In genomic region chr19:1825909-1826556, GRCh38 we compare ENCODE assay signal across 8 cellular contexts. TPM values are rescaled to one million over a fixed set of nuclear protein-coding genes. Genes with fewer than 3 reads are reported as not detected.
A peak's percentile ranks its signal among the peaks of the same experiment; 100 is the strongest.
DNase-seq lines count a peak whose midpoint lies in the region; ATAC-seq and TF ChIP-seq lines count a peak whose summit lies in the region.

No MANE protein-coding gene starts in this region.

- 44 to 45% methylated on average over 15 of the region's 15 CpGs for WGBS in ectodermal cell, 2 experiments

- H3K4me3 ChIP-seq in ectodermal cell (ENCODE audit: insufficient read depth, low read depth, low read length): no peak overlapping the region
- no peak overlapping the region for H3K4me3 ChIP-seq in lower lobe of right lung

- CTCF ChIA-PET in activated CD4-positive, alpha-beta memory T cell treated with anti-CD3 and anti-CD28 coated beads, Interleukin-2, amount 10 ng/mL, durations not matched to agents 7 days and 5 days (lab: Charles Lee): interaction anchor here (0.6 to 2.0 kb wide), 25 partner anchors 8 to 280 kb away, joined by 3 to 20 read pairs (median 5); no protein-coding TSS in a partner anchor

- H3K36me3 Mint-ChIP-seq in activated CD4-positive, alpha-beta memory T cell treated with anti-CD3 and anti-CD28 coated beads, Interleukin-2, amount 10 ng/mL, durations not matched to agents 7 days and 5 days (ENCODE audit: low read depth): peaks cover 22% of the 10 kb centered on the region

- H3K9me3 ChIP-seq in ectodermal cell (ENCODE audit: control insufficient read depth, low read length) (no peaks in the 10 kb centered on the region), lower lobe of right lung (no peaks in the 10 kb centered on the region)

- intact Hi-C loops in lower lobe of right lung (cut with DNase I): no loop called here

- H3K27me3 ChIP-seq in ectodermal cell (ENCODE audit: control insufficient read depth, insufficient read depth, low read length, poor library complexity, severe bottlenecking) (no peaks in the 10 kb centered on the region), lower lobe of right lung (ENCODE audit: low read depth) (no peaks in the 10 kb centered on the region)

- DNase-seq in SIG-M5 treated with dmso at 0.1 percent for 504 hours (lab: John Stamatoyannopoulos, UW; ENCODE audit: unreplicated experiment): peak; percentile 15
- no peak for DNase-seq in SIG-M5 (lab: John Stamatoyannopoulos, UW)
- peak; percentile 84 for DNase-seq in NCI-H2196 (lab: John Stamatoyannopoulos, UW; ENCODE audit: unreplicated experiment)
- peak; percentile 78 for DNase-seq in activated CD4-positive, alpha-beta memory T cell treated with anti-CD3 and anti-CD28 coated beads, Interleukin-2, amount 10 ng/mL, durations not matched to agents 7 days and 5 days
- DNase-seq in lower lobe of right lung: peak; percentile 81
- DNase-seq in stimulated activated CD8-positive, alpha-beta memory T cell treated with anti-CD3 and anti-CD28 coated beads, Interleukin-12 subunit alpha, Interleukin-12 subunit beta, amount 100 ng/mL, for 24 hours (ENCODE audit: extremely low read depth): peak; percentile 28

- H3K27me3 Mint-ChIP-seq in activated CD4-positive, alpha-beta memory T cell treated with anti-CD3 and anti-CD28 coated beads, Interleukin-2, amount 10 ng/mL, durations not matched to agents 7 days and 5 days: no peaks in the 10 kb centered on the region

- H3K27ac ChIP-seq in ectodermal cell (ENCODE audit: insufficient read depth, low read depth, low read length, poor library complexity, severe bottlenecking): peak overlapping the region; percentile 48
- no peak overlapping the region for H3K27ac ChIP-seq in lower lobe of right lung

- ATAC-seq in lower lobe of right lung (peak; percentile 82), HG03280 (IDR thresholded peaks at IDR 0.05; ENCODE audit: unreplicated experiment) (no peak)

- no peaks in the 10 kb centered on the region for H3K9me3 Mint-ChIP-seq in activated CD4-positive, alpha-beta memory T cell treated with anti-CD3 and anti-CD28 coated beads, Interleukin-2, amount 10 ng/mL, durations not matched to agents 7 days and 5 days

- no peak overlapping the region for H3K27ac Mint-ChIP-seq in activated CD4-positive, alpha-beta memory T cell treated with anti-CD3 and anti-CD28 coated beads, Interleukin-2, amount 10 ng/mL, durations not matched to agents 7 days and 5 days

- H3K36me3 ChIP-seq in ectodermal cell (ENCODE audit: control insufficient read depth, insufficient read depth, low read length) (peaks cover 8% of the 10 kb centered on the region), lower lobe of right lung (peaks cover 86% of the 10 kb centered on the region)

- H3K4me1 Mint-ChIP-seq in activated CD4-positive, alpha-beta memory T cell treated with anti-CD3 and anti-CD28 coated beads, Interleukin-2, amount 10 ng/mL, durations not matched to agents 7 days and 5 days: peaks cover 3% of the 10 kb centered on the region

- peaks cover 14% of the 10 kb centered on the region for H3K4me1 ChIP-seq in ectodermal cell (ENCODE audit: control insufficient read depth, insufficient read depth, low read length)
- no peaks in the 10 kb centered on the region for H3K4me1 ChIP-seq in lower lobe of right lung

- POLR2A ChIA-PET in activated CD4-positive, alpha-beta memory T cell treated with anti-CD3 and anti-CD28 coated beads, Interleukin-2, amount 10 ng/mL, durations not matched to agents 7 days and 5 days (lab: Charles Lee): interaction anchor here (0.8 to 1.8 kb wide), 4 partner anchors 11 to 153 kb away, joined by 3 to 4 read pairs (median 4); no protein-coding TSS in a partner anchor

- H3K4me3 Mint-ChIP-seq in activated CD4-positive, alpha-beta memory T cell treated with anti-CD3 and anti-CD28 coated beads, Interleukin-2, amount 10 ng/mL, durations not matched to agents 7 days and 5 days: no peak overlapping the region

- TF ChIP-seq CTCF in lower lobe of right lung (IDR thresholded peaks at IDR 0.05): peak; percentile 85

RNA-seq across cellular contexts. Expression of gene ATP8B3, which starts 14.0 kb away (rescaled TPM):
- total RNA-seq in activated CD4-positive, alpha-beta memory T cell treated with anti-CD3 and anti-CD28 coated beads, Interleukin-2, amount 10 ng/mL, durations not matched to agents 7 days and 5 days: 10 to 100 TPM; 22.5 to 23.3 TPM
- polyA plus RNA-seq in ectodermal cell (2013, experiment 1 of 4): 0.94 TPM
- 0.82 TPM for polyA plus RNA-seq in ectodermal cell (2013, experiment 2 of 4)
- polyA plus RNA-seq in ectodermal cell (2013, experiment 3 of 4): 1.4 TPM
- polyA plus RNA-seq in ectodermal cell (2013, experiment 4 of 4): 1.2 TPM
- total RNA-seq in lower lobe of right lung: 2.1 TPM

RNA-seq across cellular contexts. Expression of gene REXO1, which starts 22.2 kb away (rescaled TPM):
- total RNA-seq in activated CD4-positive, alpha-beta memory T cell treated with anti-CD3 and anti-CD28 coated beads, Interleukin-2, amount 10 ng/mL, durations not matched to agents 7 days and 5 days: 10 to 100 TPM; 46.5 to 47.5 TPM
- polyA plus RNA-seq in ectodermal cell (2013, experiment 1 of 4): 34.6 TPM
- polyA plus RNA-seq in ectodermal cell (2013, experiment 2 of 4): 34.7 TPM
- 21.9 TPM for polyA plus RNA-seq in ectodermal cell (2013, experiment 3 of 4)
- 24.1 TPM for polyA plus RNA-seq in ectodermal cell (2013, experiment 4 of 4)
- total RNA-seq in lower lobe of right lung: 29.1 TPM

RNA-seq across cellular contexts. Expression of gene KLF16, which starts 37.3 kb away (rescaled TPM):
- 10 to 100 TPM; 24.6 to 25.7 TPM for total RNA-seq in activated CD4-positive, alpha-beta memory T cell treated with anti-CD3 and anti-CD28 coated beads, Interleukin-2, amount 10 ng/mL, durations not matched to agents 7 days and 5 days
- polyA plus RNA-seq in ectodermal cell (2013, experiment 1 of 4): 12.7 TPM
- polyA plus RNA-seq in ectodermal cell (2013, experiment 2 of 4): 14.9 TPM
- polyA plus RNA-seq in ectodermal cell (2013, experiment 3 of 4): 17.7 TPM
- polyA plus RNA-seq in ectodermal cell (2013, experiment 4 of 4): 15.5 TPM
- total RNA-seq in lower lobe of right lung: 22.2 TPM

RNA-seq across cellular contexts. Expression of gene ABHD17A, which starts 59.3 kb away (rescaled TPM):
- 100 to 1,000 TPM; 255 to 259 TPM for total RNA-seq in activated CD4-positive, alpha-beta memory T cell treated with anti-CD3 and anti-CD28 coated beads, Interleukin-2, amount 10 ng/mL, durations not matched to agents 7 days and 5 days
- polyA plus RNA-seq in ectodermal cell (2013, experiment 1 of 4): 48.7 TPM
- polyA plus RNA-seq in ectodermal cell (2013, experiment 2 of 4): 44.6 TPM
- 47.8 TPM for polyA plus RNA-seq in ectodermal cell (2013, experiment 3 of 4)
- 46.8 TPM for polyA plus RNA-seq in ectodermal cell (2013, experiment 4 of 4)
- total RNA-seq in lower lobe of right lung: 76.4 TPM
